ENCODE assay signal across 24 cellular contexts in genomic region chr5:89606901-89607554, GRCh38.
"Had no signal": no experiment of that assay in that cellular context is flagged by ENCODE, and none has a peak within 500 bp of the region (broad histone marks: within the 10 kb centered on the region; RNA-seq: fewer than 3 reads in every experiment).

No MANE protein-coding gene starts in this region.

- H3K9me3 Mint-ChIP-seq: activated naive CD4-positive, alpha-beta T cell treated with anti-CD3 and anti-CD28 coated beads, Interleukin-2, amount 50 U/mL, for 72 hours; activated T-cell treated with anti-CD3 and anti-CD28 coated beads, Interleukin-2, amount 50 U/mL, for 4 hours; natural killer cell had no signal

- H3K27me3 ChIP-seq: body of pancreas, colonic mucosa, foreskin keratinocyte, right lobe of liver, upper lobe of left lung had no signal

- H3K4me2 ChIP-seq: smooth muscle cell had no signal

- H3K27me3 Mint-ChIP-seq: activated CD4-positive, alpha-beta memory T cell treated with anti-CD3 and anti-CD28 coated beads, Interleukin-2, amount 10 ng/mL, durations not matched to agents 7 days and 5 days; stimulated activated naive CD8-positive, alpha-beta T cell treated with anti-CD3 and anti-CD28 coated beads, Interleukin-15, amount 100 ng/mL, for 72 hours had no signal

- H3K36me3 ChIP-seq: colonic mucosa, right lobe of liver, upper lobe of left lung had no signal

- H3K4me1 ChIP-seq: body of pancreas, colonic mucosa, foreskin keratinocyte, psoas muscle, right lobe of liver, upper lobe of left lung had no signal

- ATAC-seq: activated naive CD4-positive, alpha-beta T cell treated with anti-CD3 and anti-CD28 coated beads, Interleukin-2, amount 50 U/mL, for 72 hours; activated T-cell treated with anti-CD3 and anti-CD28 coated beads, Interleukin-2, amount 50 U/mL, for 4 hours; body of pancreas; foreskin keratinocyte; left ventricle myocardium superior; natural killer cell; psoas muscle; right lobe of liver; stimulated activated naive CD8-positive, alpha-beta T cell treated with anti-CD3 and anti-CD28 coated beads, Interleukin-15, amount 100 ng/mL, for 72 hours had no signal

- H3K9me3 ChIP-seq: body of pancreas, colonic mucosa, psoas muscle, right lobe of liver, upper lobe of left lung had no signal

- H3K4me1 Mint-ChIP-seq: activated CD4-positive, alpha-beta memory T cell treated with anti-CD3 and anti-CD28 coated beads, Interleukin-2, amount 10 ng/mL, durations not matched to agents 7 days and 5 days; natural killer cell; stimulated activated naive CD8-positive, alpha-beta T cell treated with anti-CD3 and anti-CD28 coated beads, Interleukin-15, amount 100 ng/mL, for 72 hours had no signal

- H3K27ac Mint-ChIP-seq: activated CD4-positive, alpha-beta memory T cell treated with anti-CD3 and anti-CD28 coated beads, Interleukin-2, amount 10 ng/mL, durations not matched to agents 7 days and 5 days; activated naive CD4-positive, alpha-beta T cell treated with anti-CD3 and anti-CD28 coated beads, Interleukin-2, amount 50 U/mL, for 72 hours; natural killer cell; stimulated activated naive CD8-positive, alpha-beta T cell treated with anti-CD3 and anti-CD28 coated beads, Interleukin-15, amount 100 ng/mL, for 72 hours had no signal

- H3K4me3 Mint-ChIP-seq: activated CD4-positive, alpha-beta memory T cell treated with anti-CD3 and anti-CD28 coated beads, Interleukin-2, amount 10 ng/mL, durations not matched to agents 7 days and 5 days; activated T-cell treated with anti-CD3 and anti-CD28 coated beads, Interleukin-2, amount 50 U/mL, for 4 hours; natural killer cell; stimulated activated naive CD8-positive, alpha-beta T cell treated with anti-CD3 and anti-CD28 coated beads, Interleukin-15, amount 100 ng/mL, for 72 hours had no signal

- DNase-seq: activated CD4-positive, alpha-beta memory T cell treated with anti-CD3 and anti-CD28 coated beads, Interleukin-2, amount 10 ng/mL, durations not matched to agents 7 days and 5 days; activated CD4-positive, alpha-beta T cell treated with anti-CD3 and anti-CD28 coated beads for 4 hours; activated effector memory CD4-positive, alpha-beta T cell treated with Interleukin-2 at 50 U/mL for 16 hours; activated T-cell treated with anti-CD3 and anti-CD28 coated beads, Interleukin-2, amount 50 U/mL, for 4 hours; body of pancreas; central memory CD4-positive, alpha-beta T cell; colonic mucosa; effector CD4-positive, alpha-beta T cell; foreskin keratinocyte; glutamatergic neuron; kidney glomerular epithelial cell; left ventricle myocardium superior; mesenchymal stem cell; natural killer cell; psoas muscle; right lobe of liver; stimulated activated CD4-positive, alpha-beta T cell treated with anti-CD3 and anti-CD28 coated beads, Interleukin-4, amount 100 ng/mL, for 4 hours; stimulated activated CD8-positive, alpha-beta memory T cell treated with anti-CD3 and anti-CD28 coated beads, Interleukin-4, amount 100 ng/mL, for 48 hours; stimulated activated naive CD8-positive, alpha-beta T cell treated with anti-CD3 and anti-CD28 coated beads, Interleukin-15, amount 100 ng/mL, for 72 hours; T-helper 2 cell; upper lobe of left lung had no signal

- H3K36me3 Mint-ChIP-seq: activated naive CD4-positive, alpha-beta T cell treated with anti-CD3 and anti-CD28 coated beads, Interleukin-2, amount 50 U/mL, for 72 hours; natural killer cell had no signal

- FAIRE-seq: endothelial cell of umbilical vein had no signal

- H3K4me3 ChIP-seq: body of pancreas, colonic mucosa, psoas muscle, right lobe of liver, smooth muscle cell, upper lobe of left lung had no signal

- H3K27ac ChIP-seq: body of pancreas, colonic mucosa, foreskin keratinocyte, psoas muscle, right lobe of liver, upper lobe of left lung had no signal
